ENCODE assay signal across 1 cellular context in genomic region chr2:96970248-96970875, GRCh38.
TF ChIP-seq lines count a peak whose summit lies in the region.

No MANE protein-coding gene starts in this region.

TF ChIP-seq in GM12878, 131 proteins besides CTCF, POLR2A, EP300 and RAD21 (continued from another document):
- TF ChIP-seq BCL3 (IDR thresholded peaks at IDR 0.05; ENCODE audit: borderline replicate concordance, insufficient read depth, low read depth, low read length, poor library complexity, severe bottlenecking) (no peak), SREBF1 (IDR thresholded peaks at IDR 0.05; ENCODE audit: low read length) (no peak), ATF7 (IDR thresholded peaks at IDR 0.05; ENCODE audit: low read depth) (no peak), TBL1XR1 (IDR thresholded peaks at IDR 0.05; ENCODE audit: low read depth, low read length) (no peak), ZNF622 (IDR thresholded peaks at IDR 0.05) (no peak), CBX5 (IDR thresholded peaks at IDR 0.05; ENCODE audit: low read depth) (no peak), RCOR1 (conservative IDR thresholded peaks at IDR 0.05; ENCODE audit: low read depth, low read length) (no peak), EZH2 (IDR thresholded peaks at IDR 0.05; ENCODE audit: borderline replicate concordance, control insufficient read depth, low read depth, low read length) (no peak), ZNF207 (IDR thresholded peaks at IDR 0.05; ENCODE audit: borderline replicate concordance) (no peak), GABPA (IDR thresholded peaks at IDR 0.05; ENCODE audit: low read depth) (no peak), ZBED1 (IDR thresholded peaks at IDR 0.05; ENCODE audit: borderline replicate concordance) (no peak), NBN (IDR thresholded peaks at IDR 0.05) (no peak)
